Comparison of ENCODE assay signal across 21 cellular contexts in the genomic region with DNA sequence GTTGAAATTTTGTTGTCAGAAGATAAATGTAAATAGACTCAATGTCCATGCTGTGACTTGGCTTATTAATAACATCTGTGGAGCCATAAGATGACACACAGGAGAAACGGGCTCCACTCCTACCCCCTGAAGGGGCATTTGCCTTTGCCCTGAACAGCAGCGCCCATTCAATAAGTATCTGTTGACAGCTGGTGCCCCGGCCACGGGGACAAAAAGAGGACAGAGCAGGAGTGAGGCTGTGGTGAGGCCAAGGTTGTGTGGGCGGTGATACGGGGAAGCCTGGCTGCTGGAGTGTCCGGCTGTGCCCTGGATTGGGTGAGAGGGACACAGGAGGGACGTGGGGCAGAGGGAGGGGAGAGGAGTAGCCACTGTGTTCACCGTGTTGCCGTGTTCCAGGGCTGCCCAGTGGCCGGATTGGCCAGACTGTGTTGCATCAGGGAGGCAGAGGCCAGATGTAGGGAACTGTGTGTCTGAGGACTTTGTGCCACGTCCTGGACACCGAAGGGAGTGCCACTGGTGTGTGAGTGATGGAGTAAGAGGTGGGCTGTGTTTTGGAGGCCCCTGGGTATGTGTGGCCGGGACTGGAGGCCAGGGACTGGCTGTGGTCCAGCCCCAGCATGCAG. TPM values are rescaled to one million over a fixed set of nuclear protein-coding genes. Genes with fewer than 3 reads are reported as not detected.
A peak's percentile ranks its signal among the peaks of the same experiment; 100 is the strongest.
DNase-seq lines count a peak whose midpoint lies in the region; ATAC-seq and TF ChIP-seq lines count a peak whose summit lies in the region.
"Had no signal": no experiment of that assay in that cellular context is flagged by ENCODE, and none has a peak within 500 bp of the region (broad histone marks: within the 10 kb centered on the region; RNA-seq: fewer than 3 reads in every experiment).

No MANE protein-coding gene starts in this region.

- no peak overlapping the region for H3K4me3 Mint-ChIP-seq in CD4-positive, CD25-positive, alpha-beta regulatory T cell
- H3K4me3 Mint-ChIP-seq in CD8-positive, alpha-beta T cell = no peak overlapping the region
- H3K4me3 Mint-ChIP-seq in naive thymus-derived CD4-positive, alpha-beta T cell = peak overlapping the region in 2 of 10 donors; percentile 20 to 44
- no peak overlapping the region for H3K4me3 Mint-ChIP-seq in GM23338
- H3K4me3 Mint-ChIP-seq: activated B cell treated with CpG ODN at 0.5 μM for 24 hours had no signal

- H3K36me3 Mint-ChIP-seq in CD4-positive, CD25-positive, alpha-beta regulatory T cell = peaks cover 91% of the 10 kb centered on the region
- peaks cover 97% of the 10 kb centered on the region for H3K36me3 Mint-ChIP-seq in CD8-positive, alpha-beta T cell
- peaks cover 44 to 94% (median 87%) of the 10 kb centered on the region in 5 donors for H3K36me3 Mint-ChIP-seq in naive thymus-derived CD4-positive, alpha-beta T cell
- peaks cover 79% of the 10 kb centered on the region for H3K36me3 Mint-ChIP-seq in GM23338 (ENCODE audit: low read depth)

- CTCF ChIA-PET in CD8-positive, alpha-beta T cell (lab: Charles Lee) = no interaction called here
- CTCF ChIA-PET in naive thymus-derived CD4-positive, alpha-beta T cell (lab: Charles Lee) = no interaction called here

- H3K36me3 ChIP-seq in CD4-positive, CD25-positive, alpha-beta regulatory T cell (ENCODE audit: control insufficient read depth, insufficient read depth, low read length) = peaks cover 96% of the 10 kb centered on the region
- H3K36me3 ChIP-seq in CD8-positive, alpha-beta T cell (ENCODE audit: insufficient read depth, low read length) = peaks cover 90% of the 10 kb centered on the region
- peaks cover 46 to 94% (median 47%) of the 10 kb centered on the region in 3 experiments for H3K36me3 ChIP-seq in naive thymus-derived CD4-positive, alpha-beta T cell (ENCODE audit: control insufficient read depth in 2 of 3, insufficient read depth in 3 of 3, low read length in 3 of 3)
- H3K36me3 ChIP-seq in GM23338 (ENCODE audit: insufficient read depth) = peaks cover 14% of the 10 kb centered on the region

- H3F3A ChIP-seq in GM23338 (replicated peaks; ENCODE audit: low read depth) = no peaks in the 10 kb centered on the region

- no peaks in the 10 kb centered on the region for H3K27me3 Mint-ChIP-seq in CD4-positive, CD25-positive, alpha-beta regulatory T cell
- no peaks in the 10 kb centered on the region for H3K27me3 Mint-ChIP-seq in CD8-positive, alpha-beta T cell (ENCODE audit: low read depth)
- no peaks in the 10 kb centered on the region for H3K27me3 Mint-ChIP-seq in naive thymus-derived CD4-positive, alpha-beta T cell
- H3K27me3 Mint-ChIP-seq in GM23338 (ENCODE audit: insufficient read depth, low read depth, poor library complexity) = peaks cover 8% of the 10 kb centered on the region
- H3K27me3 Mint-ChIP-seq: activated B cell treated with CpG ODN at 0.5 μM for 24 hours had no signal

- no peak overlapping the region for H3K4me2 ChIP-seq in GM23338
- H3K4me2 ChIP-seq: PC-9 had no signal

- H3K9me2 ChIP-seq in GM23338 (ENCODE audit: insufficient read depth) = 0 out of 2 replicates have a peak, but pooled peaks cover 6% of the 10 kb centered on the region

- H3K9me3 ChIP-seq in CD4-positive, CD25-positive, alpha-beta regulatory T cell (ENCODE audit: control insufficient read depth in 2 of 2, low read length in 2 of 2) = peaks cover 14 to 16% of the 10 kb centered on the region in 2 experiments
- peaks cover 3% of the 10 kb centered on the region for H3K9me3 ChIP-seq in CD8-positive, alpha-beta T cell (ENCODE audit: low read length)
- peaks cover 0 to 11% (median 10%) of the 10 kb centered on the region in 3 experiments for H3K9me3 ChIP-seq in naive thymus-derived CD4-positive, alpha-beta T cell (ENCODE audit: control insufficient read depth in 2 of 3, low read length in 3 of 3)

- peak overlapping the region in 2 of 3 donors; percentile 52 to 58 for H3K27ac Mint-ChIP-seq in CD4-positive, CD25-positive, alpha-beta regulatory T cell
- peak overlapping the region; percentile 87 for H3K27ac Mint-ChIP-seq in CD8-positive, alpha-beta T cell
- H3K27ac Mint-ChIP-seq in naive thymus-derived CD4-positive, alpha-beta T cell = peak overlapping the region in 5 of 9 donors; percentile 15 to 80 (median 66)
- H3K27ac Mint-ChIP-seq in GM23338 = no peak overlapping the region
- H3K27ac Mint-ChIP-seq: activated B cell treated with CpG ODN at 0.5 μM for 24 hours had no signal

- H3K27ac ChIP-seq in CD4-positive, CD25-positive, alpha-beta regulatory T cell (ENCODE audit: insufficient read depth, low read length, poor library complexity, severe bottlenecking) = no peak overlapping the region
- H3K27ac ChIP-seq in CD8-positive, alpha-beta T cell (ENCODE audit: low read depth, low read length) = no peak overlapping the region
- no peak overlapping the region for H3K27ac ChIP-seq in naive thymus-derived CD4-positive, alpha-beta T cell (ENCODE audit: low read depth, low read length)
- H3K27ac ChIP-seq in GM23338 (ENCODE audit: low read depth) (no peak overlapping the region), coronary artery (no peak overlapping the region)
- H3K27ac ChIP-seq: PC-9, upper lobe of left lung had no signal

- POLR2A ChIA-PET in CD8-positive, alpha-beta T cell (lab: Charles Lee) = no interaction called here
- POLR2A ChIA-PET in naive thymus-derived CD4-positive, alpha-beta T cell (lab: Charles Lee) = no interaction called here

- H2AFZ ChIP-seq in GM23338 = no peak overlapping the region
- H2AFZ ChIP-seq: PC-9 had no signal

- H3K9me3 Mint-ChIP-seq in CD4-positive, CD25-positive, alpha-beta regulatory T cell = peaks cover 0 to 19% (median 5%) of the 10 kb centered on the region in 7 donors
- peaks cover 10% of the 10 kb centered on the region for H3K9me3 Mint-ChIP-seq in CD8-positive, alpha-beta T cell
- H3K9me3 Mint-ChIP-seq in naive thymus-derived CD4-positive, alpha-beta T cell = peaks cover 5 to 32% (median 16%) of the 10 kb centered on the region in 11 donors
- H3K9me3 Mint-ChIP-seq in GM23338 = 0 out of 3 replicates have a peak, but pooled peaks cover 5% of the 10 kb centered on the region

- H3K4me1 Mint-ChIP-seq in CD4-positive, CD25-positive, alpha-beta regulatory T cell = peaks cover 6 to 20% (median 15%) of the 10 kb centered on the region in 4 donors
- H3K4me1 Mint-ChIP-seq in CD8-positive, alpha-beta T cell (ENCODE audit: low read depth) = peaks cover 46% of the 10 kb centered on the region
- H3K4me1 Mint-ChIP-seq in naive thymus-derived CD4-positive, alpha-beta T cell = peaks cover 17 to 67% (median 47%) of the 10 kb centered on the region in 7 donors
- H3K4me1 Mint-ChIP-seq in GM23338 = no peaks in the 10 kb centered on the region
- H3K4me1 Mint-ChIP-seq: activated B cell treated with CpG ODN at 0.5 μM for 24 hours had no signal

- no peaks in the 10 kb centered on the region; the same call in 1 of the 2 replicates for H3K79me2 ChIP-seq in GM23338 (replicated peaks; ENCODE audit: insufficient read depth)

- peak in 1 of 2 donors; percentile 31 for ATAC-seq in CD4-positive, CD25-positive, alpha-beta regulatory T cell (ENCODE audit: low read depth in 2 of 2)
- ATAC-seq in CD8-positive, alpha-beta T cell = no peak
- peak; percentile 5 for ATAC-seq in esophagus mucosa
- no peak for ATAC-seq in naive thymus-derived CD4-positive, alpha-beta T cell
- no peak for ATAC-seq in GM23338
- no peak for ATAC-seq in GM21515 (IDR thresholded peaks at IDR 0.05; ENCODE audit: unreplicated experiment)
- ATAC-seq: mucosa of descending colon had no signal

- intact Hi-C loops in CD8-positive, alpha-beta T cell (cut with DNase I, micrococcal nuclease) = no loop called here
- intact Hi-C loops in naive thymus-derived CD4-positive, alpha-beta T cell (cut with micrococcal nuclease) = no loop called here

- H4K20me1 ChIP-seq in GM23338 (replicated peaks; ENCODE audit: insufficient read depth) = peaks cover 1% of the 10 kb centered on the region

- H3K4me3 ChIP-seq in CD4-positive, CD25-positive, alpha-beta regulatory T cell (ENCODE audit: low read depth, low read length) = no peak overlapping the region
- H3K4me3 ChIP-seq in CD8-positive, alpha-beta T cell (ENCODE audit: low read depth, low read length) = no peak overlapping the region
- no peak overlapping the region for H3K4me3 ChIP-seq in naive thymus-derived CD4-positive, alpha-beta T cell (ENCODE audit: low read length)
- H3K4me3 ChIP-seq in GM23338 (no peak overlapping the region), coronary artery (no peak overlapping the region)
- H3K4me3 ChIP-seq: mucosa of descending colon, PC-9, upper lobe of left lung had no signal

- DNase-seq in CD4-positive, CD25-positive, alpha-beta regulatory T cell = no peak
- no peak for DNase-seq in CD8-positive, alpha-beta T cell
- no peak for DNase-seq in naive thymus-derived CD4-positive, alpha-beta T cell
- DNase-seq in T-helper 2 cell (no peak), GM23338 (ENCODE audit: low spot score) (no peak), coronary artery (ENCODE audit: low spot score) (no peak)
- DNase-seq: activated B cell treated with CpG ODN at 0.5 μM for 24 hours; activated gamma-delta T cell treated with Interleukin-2 at 50 U/mL for 16 hours; COR-L47; dermis blood vessel endothelial cell; DND-41; glutamatergic neuron; KBM-7; mucosa of descending colon; PC-9; stimulated activated CD4-positive, alpha-beta T cell treated with anti-CD3 and anti-CD28 coated beads, Interleukin-1b, Interleukin-23, amount 100 ng/mL, for 48 hours; stimulated activated naive CD4-positive, alpha-beta T cell treated with Interleukin-2 at 50 U/mL for 16 hours; T-helper 9 cell had no signal

- no peak for TF ChIP-seq CTCF in CD8-positive, alpha-beta T cell (IDR thresholded peaks at IDR 0.05)
- no peak for TF ChIP-seq CTCF in GM23338 (conservative IDR thresholded peaks at IDR 0.05; ENCODE audit: low read depth in 2 of 2)
- TF ChIP-seq CTCF in coronary artery (IDR thresholded peaks at IDR 0.05) = no peak

- no peaks in the 10 kb centered on the region for H3K4me1 ChIP-seq in CD4-positive, CD25-positive, alpha-beta regulatory T cell (ENCODE audit: control insufficient read depth, insufficient read depth, low read length, poor library complexity, severe bottlenecking)
- peaks cover 30% of the 10 kb centered on the region for H3K4me1 ChIP-seq in CD8-positive, alpha-beta T cell (ENCODE audit: insufficient read depth, low read length)
- H3K4me1 ChIP-seq in naive thymus-derived CD4-positive, alpha-beta T cell (ENCODE audit: control insufficient read depth in 2 of 2, insufficient read depth in 2 of 2, low read length in 2 of 2) = peaks cover 0 to 16% of the 10 kb centered on the region in 2 donors
- no peaks in the 10 kb centered on the region for H3K4me1 ChIP-seq in GM23338 (ENCODE audit: insufficient read depth)
- H3K4me1 ChIP-seq: upper lobe of left lung had no signal

- no peaks in the 10 kb centered on the region for H3K27me3 ChIP-seq in CD4-positive, CD25-positive, alpha-beta regulatory T cell (ENCODE audit: control insufficient read depth, insufficient read depth, low read length)
- H3K27me3 ChIP-seq in CD8-positive, alpha-beta T cell (ENCODE audit: insufficient read depth, low read length) = no peaks in the 10 kb centered on the region
- H3K27me3 ChIP-seq in naive thymus-derived CD4-positive, alpha-beta T cell (ENCODE audit: control insufficient read depth in 2 of 2, insufficient read depth in 2 of 2, low read length in 2 of 2) = no peaks in the 10 kb centered on the region
- H3K27me3 ChIP-seq in GM23338 (ENCODE audit: insufficient read depth) = no peaks in the 10 kb centered on the region
- H3K27me3 ChIP-seq: upper lobe of left lung had no signal

RNA-seq across cellular contexts. Expression of a gene that starts 15.1 kb away (rescaled TPM):
- total RNA-seq in CD4-positive, CD25-positive, alpha-beta regulatory T cell = 90.4 TPM
- polyA plus RNA-seq in CD4-positive, CD25-positive, alpha-beta regulatory T cell = 100 to 1,000 TPM; 129 to 202 (median 176) TPM
- total RNA-seq in CD8-positive, alpha-beta T cell = 10 to 100 TPM; 78.8 to 78.9 TPM
- total RNA-seq in esophagus mucosa = 71.1 TPM
- total RNA-seq in naive thymus-derived CD4-positive, alpha-beta T cell = 100 to 1,000 TPM; 125 to 268 (median 177) TPM
- polyA plus RNA-seq in naive thymus-derived CD4-positive, alpha-beta T cell = 100 to 1,000 TPM; 326 to 377 TPM
- 56.9 and 65.1 TPM in 2 replicates for total RNA-seq in GM23338 (2014; rRNA removed; shearing (Covaris generic))
- polyA plus RNA-seq in GM23338 (2016; fragmentation: Nextera tagmentation; extraction: Ambion mirVana) = 43.2 and 51.9 TPM in 2 replicates

RNA-seq across cellular contexts. Expression of a gene that starts 45.7 kb away (rescaled TPM):
- not detected for total RNA-seq in CD4-positive, CD25-positive, alpha-beta regulatory T cell
- under 1 TPM in 1 of 4 donors, not detected in 3; 0.54 TPM for polyA plus RNA-seq in CD4-positive, CD25-positive, alpha-beta regulatory T cell
- total RNA-seq in CD8-positive, alpha-beta T cell = 10 to 100 TPM; 26.9 to 27.1 TPM
- 0.64 TPM for total RNA-seq in esophagus mucosa
- total RNA-seq in naive thymus-derived CD4-positive, alpha-beta T cell = 1 to 10 TPM in 1 of 5 experiments, under 1 TPM in 4; 0.27 to 2.3 (median 0.95) TPM
- 1 to 10 TPM; 1.1 to 7.0 TPM for polyA plus RNA-seq in naive thymus-derived CD4-positive, alpha-beta T cell
- total RNA-seq in GM23338 (2014; rRNA removed; shearing (Covaris generic)) = 0.23 and 1.5 TPM in 2 replicates
- polyA plus RNA-seq in GM23338 (2016; fragmentation: Nextera tagmentation; extraction: Ambion mirVana) = 0.96 and 0.97 TPM in 2 replicates
- total RNA-seq: activated B cell treated with CpG ODN at 0.5 μM for 24 hours, dermis blood vessel endothelial cell, PC-9 had no signal

Comparison
In these comparisons a context has a peak if more than half of its experiments do, and no peak if none do; other contexts are left out.
1. RNA of a gene that starts 45.7 kb away (total RNA-seq): 26.9 to 27.1 TPM in CD8-positive, alpha-beta T cell; 0.23 to 1.5 TPM in GM23338, 0.27 to 2.3 TPM in naive thymus-derived CD4-positive, alpha-beta T cell, 0.64 TPM in esophagus mucosa (single experiment) and not detected in CD4-positive, CD25-positive, alpha-beta regulatory T cell (single experiment); every median in the first group is over 4 times any median in the second.